In genomic region chr22:24068377-24068680, GRCh38 we compare ENCODE assay signal across 20 cellular contexts. TPM values are rescaled to one million over a fixed set of nuclear protein-coding genes. Genes with fewer than 3 reads are reported as not detected.
DNase-seq lines count a peak whose midpoint lies in the region; ATAC-seq, FAIRE-seq and TF ChIP-seq lines count a peak whose summit lies in the region.
"Had no signal": no experiment of that assay in that cellular context is flagged by ENCODE, and none has a peak within 500 bp of the region (broad histone marks: within the 10 kb centered on the region; RNA-seq: fewer than 3 reads in every experiment).

No MANE protein-coding gene starts in this region.

- no peak overlapping the region for H3K4me3 Mint-ChIP-seq in activated CD8-positive, alpha-beta memory T cell treated with anti-CD3 and anti-CD28 coated beads, Interleukin-2, amount 10 ng/mL, durations not matched to agents 7 days and 5 days
- H3K4me3 Mint-ChIP-seq in stimulated activated effector memory CD8-positive, alpha-beta T cell treated with anti-CD3 and anti-CD28 coated beads, Interleukin-12 subunit alpha, Interleukin-12 subunit beta, amount 100 ng/mL, for 72 hours = no peak overlapping the region
- H3K4me3 Mint-ChIP-seq: activated T-cell treated with anti-CD3 and anti-CD28 coated beads, Interleukin-2, amount 50 U/mL, for 24 hours; GM23338; T-cell had no signal

- H3K27ac Mint-ChIP-seq in activated CD8-positive, alpha-beta memory T cell treated with anti-CD3 and anti-CD28 coated beads, Interleukin-2, amount 10 ng/mL, durations not matched to agents 7 days and 5 days = peak overlapping the region; percentile 9
- peak overlapping the region; percentile 50 for H3K27ac Mint-ChIP-seq in stimulated activated effector memory CD8-positive, alpha-beta T cell treated with anti-CD3 and anti-CD28 coated beads, Interleukin-12 subunit alpha, Interleukin-12 subunit beta, amount 100 ng/mL, for 72 hours
- H3K27ac Mint-ChIP-seq: GM23338 had no signal

- POLR2A ChIA-PET in K562 (lab: Yijun Ruan, JAX) (no interaction called here), A673 (lab: Charles Lee; ENCODE audit: low non-redundant PET) (no interaction called here)

- H3K27me3 Mint-ChIP-seq in activated CD8-positive, alpha-beta memory T cell treated with anti-CD3 and anti-CD28 coated beads, Interleukin-2, amount 10 ng/mL, durations not matched to agents 7 days and 5 days = no peaks in the 10 kb centered on the region
- H3K27me3 Mint-ChIP-seq: activated T-cell treated with anti-CD3 and anti-CD28 coated beads, Interleukin-2, amount 50 U/mL, for 24 hours; T-cell had no signal

- H3K4me1 Mint-ChIP-seq in activated CD8-positive, alpha-beta memory T cell treated with anti-CD3 and anti-CD28 coated beads, Interleukin-2, amount 10 ng/mL, durations not matched to agents 7 days and 5 days = peaks cover 11% of the 10 kb centered on the region
- peaks cover 14% of the 10 kb centered on the region for H3K4me1 Mint-ChIP-seq in stimulated activated effector memory CD8-positive, alpha-beta T cell treated with anti-CD3 and anti-CD28 coated beads, Interleukin-12 subunit alpha, Interleukin-12 subunit beta, amount 100 ng/mL, for 72 hours
- H3K4me1 Mint-ChIP-seq: GM23338 had no signal

- TF ChIP-seq POLR2A in K562 (conservative IDR thresholded peaks at IDR 0.05) = no peak

- CTCF ChIA-PET in activated CD8-positive, alpha-beta memory T cell treated with anti-CD3 and anti-CD28 coated beads, Interleukin-2, amount 10 ng/mL, durations not matched to agents 7 days and 5 days (lab: Charles Lee) = interaction anchor here (0.8 to 1.2 kb wide), 2 partner anchors 89 to 107 kb away, joined by 3 read pairs; no protein-coding TSS in a partner anchor
- CTCF ChIA-PET in K562 (lab: Yijun Ruan, JAX; ENCODE audit: low intra/inter-chr PET ratio) = no interaction called here
- CTCF ChIA-PET in A673 (lab: Charles Lee) = no interaction called here

- no peaks in the 10 kb centered on the region for H3K9me3 Mint-ChIP-seq in activated CD8-positive, alpha-beta memory T cell treated with anti-CD3 and anti-CD28 coated beads, Interleukin-2, amount 10 ng/mL, durations not matched to agents 7 days and 5 days (ENCODE audit: low read depth)
- no peaks in the 10 kb centered on the region for H3K9me3 Mint-ChIP-seq in stimulated activated effector memory CD8-positive, alpha-beta T cell treated with anti-CD3 and anti-CD28 coated beads, Interleukin-12 subunit alpha, Interleukin-12 subunit beta, amount 100 ng/mL, for 72 hours
- H3K9me3 Mint-ChIP-seq: activated naive CD4-positive, alpha-beta T cell treated with anti-CD3 and anti-CD28 coated beads, Interleukin-2, amount 50 U/mL, for 72 hours; activated T-cell treated with anti-CD3 and anti-CD28 coated beads, Interleukin-2, amount 50 U/mL, for 24 hours; T-cell had no signal

- no peaks in the 10 kb centered on the region for H3K27me3 ChIP-seq in K562 (ENCODE audit: control insufficient read depth in 2 of 2, insufficient read depth in 2 of 2, low read length in 2 of 2)
- H3K27me3 ChIP-seq in A673 (replicated peaks; ENCODE audit: insufficient read depth, low read depth, low read length, poor library complexity) = no peaks in the 10 kb centered on the region
- H3K27me3 ChIP-seq: suprapubic skin had no signal

- WGBS in K562 (ENCODE audit: insufficient coverage, low coverage, missing lambda C conversion rate) = 50% methylated on average over 2 of the region's 3 CpGs

- H3K27ac ChIP-seq in K562 (ENCODE audit: extremely low read depth, low read depth, low read length) = no peak overlapping the region
- H3K27ac ChIP-seq in A673 (ENCODE audit: low read depth, low read length, poor library complexity, severe bottlenecking) = no peak overlapping the region
- H3K27ac ChIP-seq: suprapubic skin, VCaP had no signal

- no peak for ATAC-seq in activated CD8-positive, alpha-beta memory T cell treated with anti-CD3 and anti-CD28 coated beads, Interleukin-2, amount 10 ng/mL, durations not matched to agents 7 days and 5 days
- peak; percentile 34; the same call in 1 of the 3 replicates for ATAC-seq in K562
- no peak for ATAC-seq in stimulated activated effector memory CD8-positive, alpha-beta T cell treated with anti-CD3 and anti-CD28 coated beads, Interleukin-12 subunit alpha, Interleukin-12 subunit beta, amount 100 ng/mL, for 72 hours
- ATAC-seq in HG03442 (IDR thresholded peaks at IDR 0.05; ENCODE audit: unreplicated experiment) = no peak
- no peak for ATAC-seq in GM21529 (IDR thresholded peaks at IDR 0.05; ENCODE audit: unreplicated experiment)
- ATAC-seq: activated naive CD4-positive, alpha-beta T cell treated with anti-CD3 and anti-CD28 coated beads, Interleukin-2, amount 50 U/mL, for 72 hours; GM23338; T-cell had no signal

- intact Hi-C loops in K562 (cut with micrococcal nuclease) = no loop called here
- intact Hi-C loops in A673 (cut with micrococcal nuclease; ENCODE audit: unreplicated experiment) = no loop called here

- H3K9ac ChIP-seq in K562 (ENCODE audit: insufficient read depth in 1 of 2, low read depth in 2 of 2, low read length in 2 of 2) = peak overlapping the region in 1 of 2 experiments; percentile 19; a peak in 1 of 4 replicates

- no peak for TF ChIP-seq CTCF in K562 (IDR thresholded peaks at IDR 0.05 in 2 of 3, conservative IDR thresholded peaks at IDR 0.05 in 1 of 3; ENCODE audit: insufficient read depth in 2 of 3, low read depth in 1 of 3, low read length in 3 of 3)
- TF ChIP-seq CTCF in A673 (conservative IDR thresholded peaks at IDR 0.05; ENCODE audit: low read depth, low read length) = no peak

- H2AFZ ChIP-seq in K562 (ENCODE audit: low read depth, low read length) = no peak overlapping the region
- H2AFZ ChIP-seq: GM23338 had no signal

- TF ChIP-seq RAD21 in K562 (CRISPR knock-in tag; conservative IDR thresholded peaks at IDR 0.05 in 1 of 2, IDR thresholded peaks at IDR 0.05 in 1 of 2) = no peak

- H4K20me1 ChIP-seq in K562 (replicated peaks; ENCODE audit: control insufficient read depth, insufficient read depth, low read length) = 0 out of 2 replicates have a peak, but pooled peaks cover 5% of the 10 kb centered on the region

- peaks cover 12% of the 10 kb centered on the region; the same call in 2 of the 3 replicates for H3K79me2 ChIP-seq in K562 (ENCODE audit: control insufficient read depth, insufficient read depth, low read length)

- FAIRE-seq in K562 (lab: Jason Lieb, UNC) = no peak

- in situ Hi-C loops in K562 (cut with MboI) = no loop called here

- DNase-seq in activated CD8-positive, alpha-beta memory T cell treated with anti-CD3 and anti-CD28 coated beads, Interleukin-2, amount 10 ng/mL, durations not matched to agents 7 days and 5 days = no peak
- DNase-seq in activated CD8-positive, alpha-beta memory T cell treated with anti-CD3 and anti-CD28 coated beads, Interleukin-2, amount 50 U/mL, for 4 hours = no peak
- DNase-seq in NAMALWA (ENCODE audit: low spot score) (peak; percentile 50), K562 (ENCODE audit: extremely low read depth in 1 of 4, low spot score in 3 of 4) (peak; percentile 10 to 24 (median 16)), A673 (ENCODE audit: low spot score) (no peak)
- no peak for DNase-seq in stimulated activated effector memory CD8-positive, alpha-beta T cell treated with anti-CD3 and anti-CD28 coated beads, Interleukin-12 subunit alpha, Interleukin-12 subunit beta, amount 100 ng/mL, for 72 hours (ENCODE audit: low spot score in 2 of 2)
- DNase-seq: activated T-cell treated with anti-CD3 and anti-CD28 coated beads, Interleukin-2, amount 50 U/mL, for 24 hours; Caco-2; glutamatergic neuron; NCI-H146; NCI-H226; stimulated activated CD4-positive, alpha-beta T cell treated with anti-CD3 and anti-CD28 coated beads, Interleukin-12 subunit alpha, Interleukin-12 subunit beta, amount 100 ng/mL, for 4 hours; T-cell had no signal

- H3K4me3 ChIP-seq in K562 = no peak overlapping the region
- H3K4me3 ChIP-seq in A673 (ENCODE audit: low read depth, low read length, poor library complexity, severe bottlenecking) = no peak overlapping the region
- H3K4me3 ChIP-seq: GM23338, suprapubic skin had no signal

- H3K36me3 ChIP-seq in K562 (ENCODE audit: control insufficient read depth, insufficient read depth, low read length) = peaks cover 83% of the 10 kb centered on the region
- H3K36me3 ChIP-seq in A673 (ENCODE audit: insufficient read depth, low read length, poor library complexity, severe bottlenecking) = peaks cover 36% of the 10 kb centered on the region

- H3K9me1 ChIP-seq in K562 (ENCODE audit: control insufficient read depth, insufficient read depth, low read length) = peaks cover 3% of the 10 kb centered on the region

- H3K4me1 ChIP-seq in K562 (replicated peaks in 1 of 2; ENCODE audit: control insufficient read depth in 2 of 2, insufficient read depth in 2 of 2, low read length in 2 of 2) = peaks cover 3 to 5% of the 10 kb centered on the region in 2 experiments; a peak in 2 of 5 replicates
- H3K4me1 ChIP-seq in A673 (ENCODE audit: insufficient read depth, low read length, poor library complexity, severe bottlenecking) = no peaks in the 10 kb centered on the region
- H3K4me1 ChIP-seq: Caco-2 had no signal

- BruUV-seq in K562 (replicated peaks; lab: Mats Ljungman, UMichigan) (no TSS peak), A673 (replicated peaks; lab: Mats Ljungman, UMichigan) (no TSS peak)

- peaks cover 48% of the 10 kb centered on the region for H3K36me3 Mint-ChIP-seq in activated CD8-positive, alpha-beta memory T cell treated with anti-CD3 and anti-CD28 coated beads, Interleukin-2, amount 10 ng/mL, durations not matched to agents 7 days and 5 days
- H3K36me3 Mint-ChIP-seq in stimulated activated effector memory CD8-positive, alpha-beta T cell treated with anti-CD3 and anti-CD28 coated beads, Interleukin-12 subunit alpha, Interleukin-12 subunit beta, amount 100 ng/mL, for 72 hours = peaks cover 86% of the 10 kb centered on the region

- 0 out of 2 replicates have a peak overlapping the region, but pooled peaks have one; percentile 3 for H3K4me2 ChIP-seq in K562 (ENCODE audit: insufficient read depth, low read length)
- H3K4me2 ChIP-seq: GM23338 had no signal

- no peaks in the 10 kb centered on the region for H3K9me3 ChIP-seq in K562 (replicated peaks; ENCODE audit: control insufficient read depth, insufficient read depth, low read depth, low read length)
- H3K9me3 ChIP-seq in A673 (ENCODE audit: low read depth, low read length, poor library complexity, severe bottlenecking) = no peaks in the 10 kb centered on the region
- H3K9me3 ChIP-seq: Caco-2, suprapubic skin had no signal

- TF ChIP-seq EP300 in K562 (IDR thresholded peaks at IDR 0.05; ENCODE audit: low read length) = no peak

RNA-seq across cellular contexts. Expression of gene CABIN1, which starts 57.2 kb away (rescaled TPM):
- 100 to 1,000 TPM in 1 of 2 experiments, 10 to 100 TPM in 1; 92.4 to 143 TPM for total RNA-seq in activated CD8-positive, alpha-beta memory T cell treated with anti-CD3 and anti-CD28 coated beads, Interleukin-2, amount 10 ng/mL, durations not matched to agents 7 days and 5 days
- 158 and 241 TPM in 2 replicates for total RNA-seq in K562 (2011; cell fraction: chromatin; rRNA removed; ENCODE audit: low replicate concordance)
- 103 and 108 TPM in 2 replicates for total RNA-seq in K562 (2011; cell fraction: nucleolus; rRNA removed)
- 85.7 and 91.6 TPM in 2 replicates for total RNA-seq in K562 (2011; cell fraction: nucleoplasm; rRNA removed)
- total RNA-seq in K562 (2014; rRNA removed) (32.2 and 46.2 TPM in 2 replicates), K562 (2014; rRNA removed; fragmentation: Illumina TruSeq; extraction: Trizol) (20.6 and 20.9 TPM in 2 replicates), K562 (2015; rRNA removed; fragmentation: Illumina TruSeq; extraction: Trizol) (21.3 and 24.2 TPM in 2 replicates), K562 (2021) (55.1 and 60.9 TPM in 2 replicates), A673 (2021) (73.9 and 83.0 TPM in 2 replicates)
- polyA plus RNA-seq in K562 (2011; rRNA removed) (6.8 and 10.6 TPM in 2 replicates), K562 (2014; fragmentation: Illumina TruSeq; extraction: Trizol) (33.2 and 33.9 TPM in 2 replicates), K562 (2014; fragmentation: Nextera tagmentation; extraction: Ambion mirVana) (1 to 10 TPM; 4.2 to 4.7 TPM), K562 (2014; rRNA removed) (17.7 and 19.3 TPM in 2 replicates)
- 9.2 and 11.7 TPM in 2 replicates for polyA plus RNA-seq in K562 (2011; cell fraction: cytosol; rRNA removed)
- 32.0 and 42.8 TPM in 2 replicates for polyA plus RNA-seq in K562 (2011; cell fraction: nucleus; rRNA removed)
- polyA plus RNA-seq in K562 (2012) = 35.2 and 37.2 TPM in 2 replicates
- polyA minus RNA-seq in K562 (2011; rRNA and poly(A)+ RNA removed) = 24.5 and 24.8 TPM in 2 replicates
- polyA minus RNA-seq in K562 (2011; cell fraction: cytosol; rRNA and poly(A)+ RNA removed) = 32.0 and 42.5 TPM in 2 replicates
- 32.0 and 41.9 TPM in 2 replicates for polyA minus RNA-seq in K562 (2011; cell fraction: nucleus; rRNA and poly(A)+ RNA removed)
- total RNA-seq: G401 had no signal

Comparison
In these comparisons a context has a peak if more than half of its experiments do, and no peak if none do; other contexts are left out.
1. DNase-seq: peak in NAMALWA (single experiment) and K562 (4 of 4); none in activated CD8-positive, alpha-beta memory T cell treated with anti-CD3 and anti-CD28 coated beads, Interleukin-2, amount 10 ng/mL, durations not matched to agents 7 days and 5 days (single experiment), activated CD8-positive, alpha-beta memory T cell treated with anti-CD3 and anti-CD28 coated beads, Interleukin-2, amount 50 U/mL, for 4 hours (single experiment), stimulated activated effector memory CD8-positive, alpha-beta T cell treated with anti-CD3 and anti-CD28 coated beads, Interleukin-12 subunit alpha, Interleukin-12 subunit beta, amount 100 ng/mL, for 72 hours (0 of 2) and A673 (single experiment).